8 cellular contexts compared by ENCODE assay signal in genomic region chr2:27771202-27771547, GRCh38. TPM values are rescaled to one million over a fixed set of nuclear protein-coding genes. Genes with fewer than 3 reads are reported as not detected.
DNase-seq lines count a peak whose midpoint lies in the region; ATAC-seq and TF ChIP-seq lines count a peak whose summit lies in the region.

No MANE protein-coding gene starts in this region.

- ATAC-seq in HG02642 (IDR thresholded peaks at IDR 0.05; ENCODE audit: poor library complexity, unreplicated experiment), result peak; percentile 24
- ATAC-seq in activated T-helper 17 cell treated with anti-CD3 and anti-CD28 coated beads, Interleukin-2, amount 50 U/mL, for 72 hours (replicated peaks), result peak; percentile 26

- H3K27ac Mint-ChIP-seq in activated T-helper 17 cell treated with anti-CD3 and anti-CD28 coated beads, Interleukin-2, amount 50 U/mL, for 72 hours, result peak overlapping the region; percentile 92

- peaks cover 0 to 26% of the 10 kb centered on the region in 2 donors for H3K4me1 ChIP-seq in thyroid gland

- peak overlapping the region; percentile 90 for H3K4me3 Mint-ChIP-seq in activated T-helper 17 cell treated with anti-CD3 and anti-CD28 coated beads, Interleukin-2, amount 50 U/mL, for 72 hours

- H3K9me3 Mint-ChIP-seq in activated T-helper 17 cell treated with anti-CD3 and anti-CD28 coated beads, Interleukin-2, amount 50 U/mL, for 72 hours, result no peaks in the 10 kb centered on the region

- peak overlapping the region; percentile 88 for H3K4me3 ChIP-seq in GM12864 (ENCODE audit: low read depth, low read length)
- peak overlapping the region; percentile 65 to 93 (median 92) for H3K4me3 ChIP-seq in thyroid gland (replicated peaks in 1 of 3)

- DNase-seq in GM12864 (ENCODE audit: low read depth) (no peak), thyroid gland (no peak), foreskin melanocyte (no peak), G401 (ENCODE audit: low spot score) (no peak), COLO668 (lab: John Stamatoyannopoulos, UW; ENCODE audit: unreplicated experiment) (no peak)

- H3K27ac ChIP-seq in layer of hippocampus (ENCODE audit: low read depth, low read length) (peak overlapping the region; percentile 84), thyroid gland (peak overlapping the region; percentile 81 to 84 (median 84))

- no peak for TF ChIP-seq CTCF in GM12864 (IDR thresholded peaks at IDR 0.05; ENCODE audit: low read depth, low read length, missing control alignments)
- TF ChIP-seq CTCF in thyroid gland (IDR thresholded peaks at IDR 0.05), result no peak

- H3K4me1 Mint-ChIP-seq in activated T-helper 17 cell treated with anti-CD3 and anti-CD28 coated beads, Interleukin-2, amount 50 U/mL, for 72 hours, result peaks cover 24% of the 10 kb centered on the region

- in situ Hi-C loops in G401 (cut with HindIII; ENCODE audit: low sequenced_read_pairs), result no loop called here

- peaks cover 0 to 4% of the 10 kb centered on the region in 2 donors for H3K36me3 ChIP-seq in thyroid gland

- no peaks in the 10 kb centered on the region for H3K27me3 ChIP-seq in layer of hippocampus (ENCODE audit: control insufficient read depth, insufficient read depth, low read length)
- H3K27me3 ChIP-seq in thyroid gland, result no peaks in the 10 kb centered on the region

- no peaks in the 10 kb centered on the region for H3K9me3 ChIP-seq in thyroid gland

- no peak for TF ChIP-seq POLR2A in thyroid gland (IDR thresholded peaks at IDR 0.05)

- intact Hi-C loops in thyroid gland (cut with DNase I), result no loop called here

- WGBS in thyroid gland, 2 donors, result 8 to 10% methylated on average over 13 of the region's 13 CpGs

- H3K27me3 Mint-ChIP-seq in activated T-helper 17 cell treated with anti-CD3 and anti-CD28 coated beads, Interleukin-2, amount 50 U/mL, for 72 hours, result peaks cover 1% of the 10 kb centered on the region

- peaks cover 35% of the 10 kb centered on the region for H3K36me3 Mint-ChIP-seq in activated T-helper 17 cell treated with anti-CD3 and anti-CD28 coated beads, Interleukin-2, amount 50 U/mL, for 72 hours (ENCODE audit: low read depth)

RNA-seq across cellular contexts. Expression of gene MRPL33, which starts 0.3 kb away (rescaled TPM):
- 10 to 100 TPM; 53.1 to 76.3 TPM for total RNA-seq in activated T-helper 17 cell treated with anti-CD3 and anti-CD28 coated beads, Interleukin-2, amount 50 U/mL, for 72 hours
- 100 to 1,000 TPM in 3 of 4 donors, 10 to 100 TPM in 1; 70.2 to 166 (median 130) TPM for total RNA-seq in thyroid gland
- total RNA-seq in G401 (2014; rRNA removed; shearing (Covaris generic)), result 68.1 and 139 TPM in 2 replicates
